ENCODE assay signal across 1 cellular context in the genomic region with DNA sequence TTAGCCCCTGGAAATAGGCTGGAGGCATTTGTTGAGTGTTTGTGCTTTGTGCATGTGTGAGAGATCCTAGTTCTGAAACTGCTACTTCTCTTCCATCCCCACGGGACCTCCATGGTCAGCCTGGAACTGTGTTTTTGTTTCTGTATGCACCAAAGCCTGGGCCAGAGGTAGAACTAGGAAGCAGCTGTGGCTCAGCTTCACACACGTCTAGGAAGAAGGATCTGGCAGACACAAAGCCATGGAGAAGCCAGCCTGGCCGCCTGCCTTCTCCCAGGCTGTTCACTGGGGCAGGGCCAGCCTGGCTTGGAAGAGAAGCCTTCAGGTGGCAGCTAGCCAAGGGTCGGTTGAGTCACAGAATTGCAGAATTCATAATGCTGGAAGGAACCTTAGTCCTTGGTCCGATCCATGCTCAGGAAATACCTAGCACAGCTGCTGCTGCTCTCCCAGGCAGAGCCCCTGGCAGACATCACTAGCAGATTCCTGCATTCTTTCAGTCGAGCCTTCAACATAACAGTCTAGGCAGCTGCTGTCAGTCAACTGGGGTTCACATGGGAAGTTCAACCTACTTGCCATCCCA.
TF ChIP-seq lines count a peak whose summit lies in the region.

No MANE protein-coding gene starts in this region.

TF ChIP-seq in A549, 52 proteins besides CTCF, POLR2A, EP300 and RAD21 (continued from another document):
- TF ChIP-seq ELK1 (IDR thresholded peaks at IDR 0.05; ENCODE audit: low read depth, low read length) (no peak), CHD2 (IDR thresholded peaks at IDR 0.05; ENCODE audit: low read length, partially characterized antibody) (no peak), JUNB (IDR thresholded peaks at IDR 0.05) (peak; percentile 52; the same call in 1 of the 2 replicates), E2F6 (IDR thresholded peaks at IDR 0.05; ENCODE audit: borderline replicate concordance, low read depth) (no peak), EHF (CRISPR knock-in tag; IDR thresholded peaks at IDR 0.05) (no peak), KDM5A (IDR thresholded peaks at IDR 0.05) (no peak), ZNF302 (CRISPR knock-in tag; IDR thresholded peaks at IDR 0.05) (no peak), POLR2AphosphoS2 (conservative IDR thresholded peaks at IDR 0.05; ENCODE audit: low read length) (no peak), RCOR1 (IDR thresholded peaks at IDR 0.05; ENCODE audit: low read depth, low read length) (no peak), RFX5 (IDR thresholded peaks at IDR 0.05) (no peak), PHF8 (IDR thresholded peaks at IDR 0.05; ENCODE audit: borderline replicate concordance, low read depth) (no peak), FOXS1 (CRISPR knock-in tag; IDR thresholded peaks at IDR 0.05) (no peak), FOSL2 (IDR thresholded peaks at IDR 0.05) (0 out of 2 replicates have a peak, but pooled peaks have one; percentile 19), FOSL2 (CRISPR knock-in tag; IDR thresholded peaks at IDR 0.05) (peak; percentile 74), JUN (IDR thresholded peaks at IDR 0.05) (peak; percentile 29 to 76; a peak in 4 of 5 replicates), PBX3 (IDR thresholded peaks at IDR 0.05) (peak; percentile 81; the same call in 1 of the 2 replicates), NPAS2 (CRISPR knock-in tag; IDR thresholded peaks at IDR 0.05; ENCODE audit: borderline replicate concordance) (no peak), EHMT2 (IDR thresholded peaks at IDR 0.05; ENCODE audit: low read depth) (no peak), TFCP2L1 (CRISPR knock-in tag; IDR thresholded peaks at IDR 0.05) (no peak), CBX8 (IDR thresholded peaks at IDR 0.05) (no peak), BHLHE40 (IDR thresholded peaks at IDR 0.05; ENCODE audit: low read depth, low read length) (no peak), ZFP36 (IDR thresholded peaks at IDR 0.05; ENCODE audit: borderline replicate concordance, partially characterized antibody) (no peak), HOXB5 (CRISPR knock-in tag; IDR thresholded peaks at IDR 0.05) (no peak), ZSCAN20 (CRISPR knock-in tag; IDR thresholded peaks at IDR 0.05) (no peak), RNF2 (IDR thresholded peaks at IDR 0.05; ENCODE audit: borderline replicate concordance, low read depth) (no peak), TP53 (CRISPR knock-in tag; IDR thresholded peaks at IDR 0.05) (no peak), HOXA7 (CRISPR knock-in tag; IDR thresholded peaks at IDR 0.05) (no peak), HEYL (CRISPR knock-in tag; IDR thresholded peaks at IDR 0.05) (no peak), MAFK (IDR thresholded peaks at IDR 0.05; ENCODE audit: partially characterized antibody) (no peak), NFE2L2 (conservative IDR thresholded peaks at IDR 0.05; ENCODE audit: low read length) (no peak), BCL3 (IDR thresholded peaks at IDR 0.05) (0 out of 3 replicates have a peak, but pooled peaks have one; percentile 40), NR3C1 (IDR thresholded peaks at IDR 0.05) (no peak), HMGXB4 (CRISPR knock-in tag; IDR thresholded peaks at IDR 0.05; ENCODE audit: borderline replicate concordance) (no peak), HDAC2 (IDR thresholded peaks at IDR 0.05) (no peak), MAX (IDR thresholded peaks at IDR 0.05) (peak; percentile 70), HOXB13 (CRISPR knock-in tag; IDR thresholded peaks at IDR 0.05; ENCODE audit: low read depth) (no peak), SMC3 (IDR thresholded peaks at IDR 0.05) (0 out of 3 replicates have a peak, but pooled peaks have one; percentile 19), GATA3 (IDR thresholded peaks at IDR 0.05; ENCODE audit: borderline replicate concordance) (peak; percentile 56; the same call in 1 of the 2 replicates), MAZ (IDR thresholded peaks at IDR 0.05; ENCODE audit: borderline replicate concordance, low read depth, low read length) (no peak)
- TF ChIP-seq, protein P1, sequence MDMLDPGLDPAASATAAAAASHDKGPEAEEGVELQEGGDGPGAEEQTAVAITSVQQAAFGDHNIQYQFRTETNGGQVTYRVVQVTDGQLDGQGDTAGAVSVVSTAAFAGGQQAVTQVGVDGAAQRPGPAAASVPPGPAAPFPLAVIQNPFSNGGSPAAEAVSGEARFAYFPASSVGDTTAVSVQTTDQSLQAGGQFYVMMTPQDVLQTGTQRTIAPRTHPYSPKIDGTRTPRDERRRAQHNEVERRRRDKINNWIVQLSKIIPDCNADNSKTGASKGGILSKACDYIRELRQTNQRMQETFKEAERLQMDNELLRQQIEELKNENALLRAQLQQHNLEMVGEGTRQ (IDR thresholded peaks at IDR 0.05) = no peak
- TF ChIP-seq, protein P2, sequence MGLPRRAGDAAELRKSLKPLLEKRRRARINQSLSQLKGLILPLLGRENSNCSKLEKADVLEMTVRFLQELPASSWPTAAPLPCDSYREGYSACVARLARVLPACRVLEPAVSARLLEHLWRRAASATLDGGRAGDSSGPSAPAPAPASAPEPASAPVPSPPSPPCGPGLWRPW (IDR thresholded peaks at IDR 0.05) = no peak
